ENCODE assay signal across 8 cellular contexts in genomic region chr9:92947268-92948031, GRCh38. TPM values are rescaled to one million over a fixed set of nuclear protein-coding genes. Genes with fewer than 3 reads are reported as not detected.
DNase-seq lines count a peak whose midpoint lies in the region; ATAC-seq and TF ChIP-seq lines count a peak whose summit lies in the region.

Gene FGD3 (plus strand): TSS chr9:92947523. CDS start chr9:92976257, 28,734 bp downstream.

- no TSS peak for BruUV-seq in A673 (replicated peaks; lab: Mats Ljungman, UMichigan)

- peak; percentile 41 for DNase-seq in A673 (ENCODE audit: low spot score)
- no peak for DNase-seq in Jurkat, Clone E6-1 (ENCODE audit: low read depth, low spot score)
- DNase-seq in T-helper 17 cell, result peak; percentile 33 to 44 (median 37)
- DNase-seq in central memory CD4-positive, alpha-beta T cell, result peak; percentile 44
- no peak for DNase-seq in right lobe of liver
- DNase-seq in hippocampal formation (lab: John Stamatoyannopoulos, UW), result no peak
- no peak for DNase-seq in NOMO-1 (lab: John Stamatoyannopoulos, UW; ENCODE audit: unreplicated experiment in 2 of 2)

- WGBS in right lobe of liver (ENCODE audit: insufficient coverage, low coverage, low lambda C conversion rate, missing lambda C conversion rate), result 8% methylated on average over 15 of the region's 36 CpGs

- H3K4me1 ChIP-seq in A673 (ENCODE audit: insufficient read depth, low read length, poor library complexity, severe bottlenecking) (no peaks in the 10 kb centered on the region), right lobe of liver (peaks cover 0 to 5% (median 0%) of the 10 kb centered on the region in 4 donors)

- peaks cover 2% of the 10 kb centered on the region for H3K36me3 Mint-ChIP-seq in T-helper 17 cell (ENCODE audit: low read depth)
- no peaks in the 10 kb centered on the region for H3K36me3 Mint-ChIP-seq in stimulated activated naive CD8-positive, alpha-beta T cell treated with anti-CD3 and anti-CD28 coated beads, Interleukin-15, Interleukin-2, amounts not matched to agents 100 ng/mL and 50 ng/mL, for 24 hours (ENCODE audit: low read depth)

- peaks cover 40% of the 10 kb centered on the region for H3K4me1 Mint-ChIP-seq in T-helper 17 cell
- peaks cover 34% of the 10 kb centered on the region for H3K4me1 Mint-ChIP-seq in stimulated activated naive CD8-positive, alpha-beta T cell treated with anti-CD3 and anti-CD28 coated beads, Interleukin-15, Interleukin-2, amounts not matched to agents 100 ng/mL and 50 ng/mL, for 24 hours (ENCODE audit: low read depth)

- peak within 1 kb of the TSS; percentile 94 for H3K27ac Mint-ChIP-seq in T-helper 17 cell
- peak within 1 kb of the TSS; percentile 83 for H3K27ac Mint-ChIP-seq in stimulated activated naive CD8-positive, alpha-beta T cell treated with anti-CD3 and anti-CD28 coated beads, Interleukin-15, Interleukin-2, amounts not matched to agents 100 ng/mL and 50 ng/mL, for 24 hours

- no peaks in the 10 kb centered on the region for H3K27me3 Mint-ChIP-seq in T-helper 17 cell
- H3K27me3 Mint-ChIP-seq in stimulated activated naive CD8-positive, alpha-beta T cell treated with anti-CD3 and anti-CD28 coated beads, Interleukin-15, Interleukin-2, amounts not matched to agents 100 ng/mL and 50 ng/mL, for 24 hours, result peaks cover 8% of the 10 kb centered on the region

- CTCF ChIA-PET in A673 (lab: Charles Lee), result no interaction called here

- H3K27me3 ChIP-seq in A673 (replicated peaks; ENCODE audit: insufficient read depth, low read depth, low read length, poor library complexity) (no peaks in the 10 kb centered on the region), right lobe of liver (no peaks in the 10 kb centered on the region)

- H3K36me3 ChIP-seq in A673 (ENCODE audit: insufficient read depth, low read length, poor library complexity, severe bottlenecking) (no peaks in the 10 kb centered on the region), right lobe of liver (no peaks in the 10 kb centered on the region)

- no peak for TF ChIP-seq POLR2A in right lobe of liver (IDR thresholded peaks at IDR 0.05)

- intact Hi-C loops in A673 (cut with micrococcal nuclease; ENCODE audit: unreplicated experiment), result no loop called here
- intact Hi-C loops in right lobe of liver (cut with DNase I), result no loop called here

- TF ChIP-seq CTCF in A673 (conservative IDR thresholded peaks at IDR 0.05; ENCODE audit: low read depth, low read length) (no peak), right lobe of liver (IDR thresholded peaks at IDR 0.05) (no peak)

- H3K9me3 ChIP-seq in A673 (ENCODE audit: low read depth, low read length, poor library complexity, severe bottlenecking) (no peaks in the 10 kb centered on the region), T-helper 17 cell (ENCODE audit: control insufficient read depth, low read length, poor library complexity, severe bottlenecking) (no peaks in the 10 kb centered on the region), right lobe of liver (no peaks in the 10 kb centered on the region)

- H3K4me3 Mint-ChIP-seq in T-helper 17 cell, result peak within 1 kb of the TSS; percentile 67
- peak within 1 kb of the TSS; percentile 82 for H3K4me3 Mint-ChIP-seq in stimulated activated naive CD8-positive, alpha-beta T cell treated with anti-CD3 and anti-CD28 coated beads, Interleukin-15, Interleukin-2, amounts not matched to agents 100 ng/mL and 50 ng/mL, for 24 hours

- H3K27ac ChIP-seq in A673 (ENCODE audit: low read depth, low read length, poor library complexity, severe bottlenecking) (no peak within 1 kb of the TSS), right lobe of liver (no peak within 1 kb of the TSS)

- POLR2A ChIA-PET in A673 (lab: Charles Lee; ENCODE audit: low non-redundant PET), result no interaction called here

- no peaks in the 10 kb centered on the region for H3K9me3 Mint-ChIP-seq in stimulated activated naive CD8-positive, alpha-beta T cell treated with anti-CD3 and anti-CD28 coated beads, Interleukin-15, Interleukin-2, amounts not matched to agents 100 ng/mL and 50 ng/mL, for 24 hours

- H3K4me3 ChIP-seq in A673 (ENCODE audit: low read depth, low read length, poor library complexity, severe bottlenecking) (peak within 1 kb of the TSS; percentile 46), right lobe of liver (peak within 1 kb of the TSS; percentile 36 to 47 (median 38))
- peak within 1 kb of the TSS; percentile 34 for H3K4me3 ChIP-seq in Jurkat, Clone E6-1 (ENCODE audit: low read length)

- ATAC-seq in T-helper 17 cell (peak; percentile 83), right lobe of liver (peak; percentile 62 to 78 (median 73))

RNA-seq across cellular contexts. Expression of gene FGD3, which starts in this region (rescaled TPM):
- total RNA-seq in A673 (2021), result 0.09 and 0.17 TPM in 2 replicates
- 19.3 TPM for polyA plus RNA-seq in Jurkat, Clone E6-1 (2012; ENCODE audit: insufficient read depth, insufficient read length)
- 100 to 1,000 TPM; 142 to 160 TPM for total RNA-seq in T-helper 17 cell
- 1 to 10 TPM; 1.7 to 3.1 (median 2.4) TPM for total RNA-seq in right lobe of liver

Comparison
In these comparisons a context has a peak if more than half of its experiments do, and no peak if none do; other contexts are left out.
1. RNA of gene FGD3 (total RNA-seq): 142 to 160 TPM in T-helper 17 cell; 1.7 to 3.1 TPM in right lobe of liver and 0.09 to 0.17 TPM in A673; every median in the first group is over 10 times any median in the second.
2. Peak in DNase-seq and H3K4me3 ChIP-seq in A673; RNA of the gene not detected or under 1 TPM.
3. DNase-seq: peak in T-helper 17 cell (3 of 3) and central memory CD4-positive, alpha-beta T cell (single experiment); none in Jurkat, Clone E6-1 (single experiment), right lobe of liver (0 of 3), hippocampal formation (0 of 2) and NOMO-1 (0 of 2).
4. Peak in every context shown above with its lines, with median percentiles within 50 percentile points of each other: H3K4me3 ChIP-seq.